9 cellular contexts compared by ENCODE assay signal in genomic region chr1:201456499-201457309, GRCh38. TPM values are rescaled to one million over a fixed set of nuclear protein-coding genes. Genes with fewer than 3 reads are reported as not detected.
DNase-seq lines count a peak whose midpoint lies in the region; ATAC-seq and TF ChIP-seq lines count a peak whose summit lies in the region.
"Had no signal": no experiment of that assay in that cellular context is flagged by ENCODE, and none has a peak within 500 bp of the region (broad histone marks: within the 10 kb centered on the region; RNA-seq: fewer than 3 reads in every experiment).

No MANE protein-coding gene starts in this region.

- peaks cover 7% of the 10 kb centered on the region for H3K36me3 Mint-ChIP-seq in MCF 10A (ENCODE audit: insufficient read depth, unreplicated experiment)
- H3K36me3 Mint-ChIP-seq in activated T-cell treated with anti-CD3 and anti-CD28 coated beads, Interleukin-2, amount 50 U/mL, for 4 hours (ENCODE audit: insufficient read depth): no peaks in the 10 kb centered on the region

- intact Hi-C loops in Right ventricle myocardium inferior (cut with DNase I): no loop called here
- intact Hi-C loops in cardiac septum (cut with DNase I): no loop called here
- intact Hi-C loops in MCF 10A (cut with micrococcal nuclease): no loop called here
- intact Hi-C loops in right lobe of liver (cut with DNase I): no loop called here
- intact Hi-C loops in aorta (cut with DNase I): no loop called here

- H3K9me3 ChIP-seq in right lobe of liver (no peaks in the 10 kb centered on the region), aorta (ENCODE audit: control insufficient read depth, low read length) (no peaks in the 10 kb centered on the region)

- H3K27ac ChIP-seq in right lobe of liver: no peak overlapping the region
- H3K27ac ChIP-seq in aorta (ENCODE audit: low read depth in 1 of 2, low read length in 2 of 2): peak overlapping the region in 1 of 2 donors; percentile 22
- H3K27ac ChIP-seq: C4-2B had no signal

- CTCF ChIA-PET in MCF 10A (lab: Yijun Ruan, JAX): interaction anchor here (0.7 to 70.3 kb wide), 11 partner anchors 8 to 131 kb away, joined by 3 to 3816 read pairs (median 6); partner anchors contain the start of gene CSRP1

- no peaks in the 10 kb centered on the region for H3K9me3 Mint-ChIP-seq in MCF 10A (ENCODE audit: unreplicated experiment)
- H3K9me3 Mint-ChIP-seq in activated T-cell treated with anti-CD3 and anti-CD28 coated beads, Interleukin-2, amount 50 U/mL, for 4 hours: no peaks in the 10 kb centered on the region

- H3K27ac Mint-ChIP-seq in MCF 10A (ENCODE audit: low read depth, unreplicated experiment): peak overlapping the region; percentile 67

- H3K4me1 Mint-ChIP-seq in MCF 10A (ENCODE audit: insufficient read depth, unreplicated experiment): peaks cover 49% of the 10 kb centered on the region
- peaks cover 6% of the 10 kb centered on the region for H3K4me1 Mint-ChIP-seq in activated T-cell treated with anti-CD3 and anti-CD28 coated beads, Interleukin-2, amount 50 U/mL, for 4 hours (ENCODE audit: low read depth)

- H3K4me1 ChIP-seq in right lobe of liver (no peaks in the 10 kb centered on the region), aorta (ENCODE audit: control insufficient read depth in 1 of 2, insufficient read depth in 2 of 2, low read length in 2 of 2) (no peaks in the 10 kb centered on the region)

- H3K36me3 ChIP-seq in right lobe of liver (no peaks in the 10 kb centered on the region), aorta (ENCODE audit: control insufficient read depth in 1 of 2, insufficient read depth in 2 of 2, low read length in 1 of 2) (no peaks in the 10 kb centered on the region)

- no peaks in the 10 kb centered on the region for H3K27me3 ChIP-seq in right lobe of liver
- no peaks in the 10 kb centered on the region for H3K27me3 ChIP-seq in aorta (ENCODE audit: control insufficient read depth in 1 of 2, insufficient read depth in 2 of 2, low read length in 1 of 2)

- POLR2A ChIA-PET in MCF 10A (lab: Yijun Ruan, JAX): interaction anchor here (0.6 to 43.8 kb wide), 9 partner anchors 4 to 431 kb away, joined by 3 to 1388 read pairs (median 3); partner anchors contain the start of gene PHLDA3

- TF ChIP-seq CTCF in MCF 10A (IDR thresholded peaks at IDR 0.05; ENCODE audit: unreplicated experiment): no peak
- no peak for TF ChIP-seq CTCF in right lobe of liver (IDR thresholded peaks at IDR 0.05)

- no peak for TF ChIP-seq POLR2A in right lobe of liver (IDR thresholded peaks at IDR 0.05)

- ATAC-seq in Right ventricle myocardium inferior (peak; percentile 76), right lobe of liver (peak in 3 of 4 donors; percentile 36 to 47 (median 46)), aorta (ENCODE audit: low FRiP score) (peak; percentile 74), HG02588 (IDR thresholded peaks at IDR 0.05; ENCODE audit: unreplicated experiment) (no peak)
- ATAC-seq in activated T-cell treated with anti-CD3 and anti-CD28 coated beads, Interleukin-2, amount 50 U/mL, for 4 hours: no peak

- H3K4me3 Mint-ChIP-seq in MCF 10A (ENCODE audit: unreplicated experiment): no peak overlapping the region
- H3K4me3 Mint-ChIP-seq in activated T-cell treated with anti-CD3 and anti-CD28 coated beads, Interleukin-2, amount 50 U/mL, for 4 hours: no peak overlapping the region

- DNase-seq in Right ventricle myocardium inferior (ENCODE audit: missing footprints) (no peak), cardiac septum (ENCODE audit: low spot score) (no peak), MCF 10A (ENCODE audit: unreplicated experiment) (peak; percentile 97), right lobe of liver (no peak), aorta (peak; percentile 79 to 80), NAMALWA (ENCODE audit: low spot score) (no peak)
- DNase-seq in activated T-cell treated with anti-CD3 and anti-CD28 coated beads, Interleukin-2, amount 50 U/mL, for 4 hours: no peak

- no peak overlapping the region for H3K4me3 ChIP-seq in right lobe of liver
- H3K4me3 ChIP-seq in aorta (ENCODE audit: low read length in 2 of 2): no peak overlapping the region

- H3K27me3 Mint-ChIP-seq in MCF 10A (ENCODE audit: insufficient read depth, unreplicated experiment): no peaks in the 10 kb centered on the region
- peaks cover 9% of the 10 kb centered on the region for H3K27me3 Mint-ChIP-seq in activated T-cell treated with anti-CD3 and anti-CD28 coated beads, Interleukin-2, amount 50 U/mL, for 4 hours (ENCODE audit: low read depth)

- no TSS peak for BruUV-seq in MCF 10A (replicated peaks; lab: Mats Ljungman, UMichigan)

- WGBS in right lobe of liver (ENCODE audit: insufficient coverage, low coverage, low lambda C conversion rate, missing lambda C conversion rate): 27% methylated on average over 3 of the region's 11 CpGs
- 69 to 78% methylated on average over 11 of the region's 11 CpGs for WGBS in aorta, 2 donors

RNA-seq across cellular contexts. Expression of gene PHLDA3, which starts 12.3 kb away (rescaled TPM):
- 24.3 TPM for total RNA-seq in Right ventricle myocardium inferior
- total RNA-seq in cardiac septum: 44.6 TPM
- total RNA-seq in MCF 10A (2022): 169 and 204 TPM in 2 replicates
- total RNA-seq in right lobe of liver: 10 to 100 TPM in 1 of 6 experiments, 1 to 10 TPM in 5; 1.0 to 10.9 (median 2.7) TPM
- 10 to 100 TPM; 66.1 to 71.6 TPM for total RNA-seq in aorta
- polyA plus RNA-seq in aorta: 10 to 100 TPM; 33.7 to 46.1 TPM
- 1 to 10 TPM; 1.4 to 4.1 (median 3.4) TPM for total RNA-seq in activated T-cell treated with anti-CD3 and anti-CD28 coated beads, Interleukin-2, amount 50 U/mL, for 4 hours

RNA-seq across cellular contexts. Expression of gene TNNI1, which starts 35.2 kb away (rescaled TPM):
- 1.4 TPM for total RNA-seq in Right ventricle myocardium inferior
- 35.5 TPM for total RNA-seq in cardiac septum
- 0.05 TPM in 1 of 2 replicates, not detected in the other for total RNA-seq in MCF 10A (2022)
- total RNA-seq in right lobe of liver: 1 to 10 TPM in 1 of 6 experiments, under 1 TPM in 2, not detected in 3; 0.26 to 2.0 (median 0.37) TPM
- total RNA-seq in aorta: not detected
- polyA plus RNA-seq in aorta: under 1 TPM; 0.38 to 0.61 TPM
- total RNA-seq in activated T-cell treated with anti-CD3 and anti-CD28 coated beads, Interleukin-2, amount 50 U/mL, for 4 hours: not detected

RNA-seq across cellular contexts. Expression of gene CSRP1, which starts 50.2 kb away (rescaled TPM):
- total RNA-seq in Right ventricle myocardium inferior (64.6 TPM), cardiac septum (71.7 TPM), MCF 10A (2022) (263 and 358 TPM in 2 replicates), right lobe of liver (100 to 1,000 TPM in 2 of 6 experiments, 10 to 100 TPM in 4; 54.9 to 158 (median 87.0) TPM), aorta (1,000 to 10,000 TPM in 1 of 2 donors, 100 to 1,000 TPM in 1; 599 to 1,490 TPM)
- polyA plus RNA-seq in aorta: 100 to 1,000 TPM; 703 to 838 TPM
- total RNA-seq in activated T-cell treated with anti-CD3 and anti-CD28 coated beads, Interleukin-2, amount 50 U/mL, for 4 hours: 10 to 100 TPM; 51.5 to 54.3 (median 52.4) TPM

RNA-seq across cellular contexts. Expression of gene LAD1, which starts 57.6 kb away (rescaled TPM):
- total RNA-seq in Right ventricle myocardium inferior (2.4 TPM), cardiac septum (12.4 TPM), MCF 10A (2022) (21.4 and 40.9 TPM in 2 replicates), right lobe of liver (10 to 100 TPM; 12.2 to 26.7 (median 19.4) TPM), aorta (under 1 TPM in 1 of 2 donors, not detected in 1; 0.71 TPM)
- polyA plus RNA-seq in aorta: 10 to 100 TPM in 1 of 2 donors, under 1 TPM in 1; 0.82 to 33.8 TPM
- total RNA-seq in activated T-cell treated with anti-CD3 and anti-CD28 coated beads, Interleukin-2, amount 50 U/mL, for 4 hours: under 1 TPM; 0.10 to 0.49 (median 0.21) TPM

Comparison
In these comparisons a context has a peak if more than half of its experiments do, and no peak if none do; other contexts are left out.
1. RNA of gene TNNI1, which starts 35.2 kb away (total RNA-seq): 35.5 TPM in cardiac septum (single experiment); 1.4 TPM in Right ventricle myocardium inferior (single experiment), 0.26 to 2.0 TPM in right lobe of liver, not detected in aorta, 0.05 TPM in MCF 10A and not detected in activated T-cell treated with anti-CD3 and anti-CD28 coated beads, Interleukin-2, amount 50 U/mL, for 4 hours; every median in the first group is over 10 times any median in the second.
2. ATAC-seq: peak in Right ventricle myocardium inferior (single experiment), right lobe of liver (3 of 4) and aorta (single experiment); none in activated T-cell treated with anti-CD3 and anti-CD28 coated beads, Interleukin-2, amount 50 U/mL, for 4 hours (0 of 2) and HG02588 (single experiment).
3. DNase-seq: peak in MCF 10A (single experiment) and aorta (2 of 2); none in Right ventricle myocardium inferior (single experiment), cardiac septum (single experiment), right lobe of liver (0 of 3), activated T-cell treated with anti-CD3 and anti-CD28 coated beads, Interleukin-2, amount 50 U/mL, for 4 hours (single experiment) and NAMALWA (single experiment).